In genomic region chr2:286774-287392, GRCh38 we compare ENCODE assay signal across 9 cellular contexts. TPM values are rescaled to one million over a fixed set of nuclear protein-coding genes. Genes with fewer than 3 reads are reported as not detected.
DNase-seq lines count a peak whose midpoint lies in the region; ATAC-seq and TF ChIP-seq lines count a peak whose summit lies in the region.
"Had no signal": no experiment of that assay in that cellular context is flagged by ENCODE, and none has a peak within 500 bp of the region (broad histone marks: within the 10 kb centered on the region; RNA-seq: fewer than 3 reads in every experiment).

No MANE protein-coding gene starts in this region.

- intact Hi-C loops in right lobe of liver (cut with DNase I) (no loop called here), stomach (cut with DNase I; ENCODE audit: low total_unique reads) (no loop called here)

- H3K36me3 Mint-ChIP-seq in activated T-cell treated with anti-CD3 and anti-CD28 coated beads, Interleukin-2, amount 50 U/mL, for 24 hours (ENCODE audit: low read depth): peaks cover 18% of the 10 kb centered on the region

- H3K4me3 Mint-ChIP-seq in activated T-cell treated with anti-CD3 and anti-CD28 coated beads, Interleukin-2, amount 50 U/mL, for 24 hours: peak overlapping the region; percentile 39

- peaks cover 40% of the 10 kb centered on the region for H3K27me3 Mint-ChIP-seq in activated T-cell treated with anti-CD3 and anti-CD28 coated beads, Interleukin-2, amount 50 U/mL, for 24 hours

- TF ChIP-seq EP300 in stomach (IDR thresholded peaks at IDR 0.05): no peak

- in situ Hi-C loops in brain microvascular endothelial cell (cut with HindIII; ENCODE audit: low pct_ligation_motif_present, low sequenced_read_pairs): no loop called here

- no peak for TF ChIP-seq CTCF in brain microvascular endothelial cell (IDR thresholded peaks at IDR 0.05; ENCODE audit: low read depth, low read length, missing control alignments)
- no peak for TF ChIP-seq CTCF in right lobe of liver (IDR thresholded peaks at IDR 0.05)
- no peak for TF ChIP-seq CTCF in stomach (IDR thresholded peaks at IDR 0.05)

- H3K4me3 ChIP-seq in brain microvascular endothelial cell (ENCODE audit: low read depth, low read length) (peak overlapping the region; percentile 9), right lobe of liver (peak overlapping the region; percentile 2 to 36 (median 30)), stomach (peak overlapping the region; percentile 50 to 66 (median 56))

- H3K27me3 ChIP-seq in brain microvascular endothelial cell (replicated peaks) (peaks cover 16% of the 10 kb centered on the region), right lobe of liver (peaks cover 0 to 8% of the 10 kb centered on the region in 2 donors), stomach (peaks cover 9 to 52% (median 32%) of the 10 kb centered on the region in 3 donors)

- DNase-seq in activated T-cell treated with anti-CD3 and anti-CD28 coated beads, Interleukin-2, amount 50 U/mL, for 24 hours: no peak
- DNase-seq in activated T-cell treated with anti-CD3 and anti-CD28 coated beads for 4 hours (no peak), brain microvascular endothelial cell (no peak), right lobe of liver (no peak), stomach (no peak), NCI-H510A treated with DMSO at 0.1 percent for 48 hours (lab: John Stamatoyannopoulos, UW) (no peak)

- H3K9me3 ChIP-seq in right lobe of liver: no peaks in the 10 kb centered on the region
- no peaks in the 10 kb centered on the region for H3K9me3 ChIP-seq in stomach
- H3K9me3 ChIP-seq: neutrophil had no signal

- H3K27ac Mint-ChIP-seq in activated T-cell treated with anti-CD3 and anti-CD28 coated beads, Interleukin-2, amount 50 U/mL, for 24 hours: no peak overlapping the region

- ATAC-seq in right lobe of liver: peak in 1 of 4 donors; percentile 31
- ATAC-seq in HG03565 (IDR thresholded peaks at IDR 0.05; ENCODE audit: unreplicated experiment): no peak
- no peak for ATAC-seq in GM21786 (IDR thresholded peaks at IDR 0.05; ENCODE audit: unreplicated experiment)

- H3K36me3 ChIP-seq in brain microvascular endothelial cell (replicated peaks): peaks cover 5% of the 10 kb centered on the region
- peaks cover 0 to 2% (median 0%) of the 10 kb centered on the region in 4 donors for H3K36me3 ChIP-seq in right lobe of liver
- H3K36me3 ChIP-seq in stomach: peaks cover 4 to 13% (median 10%) of the 10 kb centered on the region in 4 donors

- H3K4me1 ChIP-seq in right lobe of liver (peaks cover 0 to 21% (median 3%) of the 10 kb centered on the region in 4 donors), stomach (peaks cover 31 to 54% (median 40%) of the 10 kb centered on the region in 4 donors)

- 29% methylated on average over 19 of the region's 20 CpGs for WGBS in right lobe of liver (ENCODE audit: insufficient coverage, low coverage, low lambda C conversion rate, missing lambda C conversion rate)
- WGBS in stomach, 5 donors: 21 to 32% (median 28%) methylated on average over 20 of the region's 20 CpGs

- no peaks in the 10 kb centered on the region for H3K9me3 Mint-ChIP-seq in activated T-cell treated with anti-CD3 and anti-CD28 coated beads, Interleukin-2, amount 50 U/mL, for 24 hours

- H3K4me1 Mint-ChIP-seq in activated T-cell treated with anti-CD3 and anti-CD28 coated beads, Interleukin-2, amount 50 U/mL, for 24 hours (ENCODE audit: low read depth): peaks cover 11% of the 10 kb centered on the region

- no peak overlapping the region for H3K27ac ChIP-seq in brain microvascular endothelial cell
- no peak overlapping the region for H3K27ac ChIP-seq in right lobe of liver
- H3K27ac ChIP-seq in stomach: peak overlapping the region in 3 of 5 donors; percentile 14 to 71 (median 69)
- H3K27ac ChIP-seq: neutrophil had no signal

- TF ChIP-seq POLR2A in right lobe of liver (IDR thresholded peaks at IDR 0.05) (no peak), stomach (IDR thresholded peaks at IDR 0.05) (no peak)

RNA-seq across cellular contexts. Expression of gene ALKAL2, which starts 1.0 kb away (rescaled TPM):
- total RNA-seq in right lobe of liver (1 to 10 TPM in 4 of 6 experiments, under 1 TPM in 2; 0.49 to 2.9 (median 1.0) TPM), stomach (10 to 100 TPM in 3 of 5 donors, 1 to 10 TPM in 1, under 1 TPM in 1; 0.45 to 29.8 (median 11.2) TPM)
- 10 to 100 TPM in 1 of 3 donors, 1 to 10 TPM in 2; 6.8 to 12.6 (median 9.9) TPM for polyA plus RNA-seq in stomach

RNA-seq across cellular contexts. Expression of gene ACP1, which starts 22.1 kb away (rescaled TPM):
- total RNA-seq in right lobe of liver (10 to 100 TPM; 52.1 to 72.1 (median 60.3) TPM), stomach (100 to 1,000 TPM in 1 of 5 donors, 10 to 100 TPM in 4; 21.1 to 183 (median 72.4) TPM)
- 100 to 1,000 TPM in 2 of 3 donors, 10 to 100 TPM in 1; 89.2 to 144 (median 123) TPM for polyA plus RNA-seq in stomach

RNA-seq across cellular contexts. Expression of gene SH3YL1, which starts 23.1 kb away (rescaled TPM):
- 10 to 100 TPM in 2 of 6 experiments, 1 to 10 TPM in 4; 5.9 to 23.0 (median 8.7) TPM for total RNA-seq in right lobe of liver
- total RNA-seq in stomach: 100 to 1,000 TPM in 3 of 5 donors, 10 to 100 TPM in 2; 45.5 to 219 (median 130) TPM
- 100 to 1,000 TPM in 2 of 3 donors, 10 to 100 TPM in 1; 95.2 to 230 (median 156) TPM for polyA plus RNA-seq in stomach

Comparison
In these comparisons a context has a peak if more than half of its experiments do, and no peak if none do; other contexts are left out.
1. H3K27ac ChIP-seq: peak in stomach (3 of 5); none in brain microvascular endothelial cell (single experiment) and right lobe of liver (0 of 3).
2. Peak in every context shown above with its lines, with median percentiles within 50 percentile points of each other: H3K4me3 ChIP-seq.